ENCODE assay signal across 8 cellular contexts in genomic region chr3:33440578-33441321, GRCh38. TPM values are rescaled to one million over a fixed set of nuclear protein-coding genes. Genes with fewer than 3 reads are reported as not detected.
DNase-seq lines count a peak whose midpoint lies in the region; ATAC-seq and TF ChIP-seq lines count a peak whose summit lies in the region.

No MANE protein-coding gene starts in this region.

- H3K27ac ChIP-seq in RWPE1, result peak overlapping the region; percentile 99
- peak overlapping the region; percentile 94 for H3K27ac ChIP-seq in cardiac muscle cell
- peak overlapping the region; percentile 93 for H3K27ac ChIP-seq in parathyroid adenoma

- CTCF ChIA-PET in GM10248 (lab: Yijun Ruan, JAX), result interaction anchor here (1.0 to 4.4 kb wide), 5 partner anchors 9 to 20 kb away, joined by 3 to 21 read pairs (median 5); no protein-coding TSS in a partner anchor
- CTCF ChIA-PET in RWPE1 (lab: Yijun Ruan, JAX), result interaction anchor here (0.6 to 1.1 kb wide), 2 partner anchors 68 to 310 kb away, joined by 3 read pairs; no protein-coding TSS in a partner anchor

- H3K9me2 ChIP-seq in Loucy (replicated peaks; ENCODE audit: low read depth, low read length), result no peaks in the 10 kb centered on the region

- H3K27me3 Mint-ChIP-seq in activated naive CD8-positive, alpha-beta T cell treated with anti-CD3 and anti-CD28 coated beads, Interleukin-2, amount 50 U/mL, for 24 hours, result no peaks in the 10 kb centered on the region

- H3K4me1 Mint-ChIP-seq in activated naive CD8-positive, alpha-beta T cell treated with anti-CD3 and anti-CD28 coated beads, Interleukin-2, amount 50 U/mL, for 24 hours, result peaks cover 43% of the 10 kb centered on the region

- peak overlapping the region; percentile 86 for H3K9ac ChIP-seq in Loucy (ENCODE audit: low read depth, low read length, poor library complexity, severe bottlenecking)
- H3K9ac ChIP-seq in parathyroid adenoma, result peak overlapping the region; percentile 58

- POLR2A ChIA-PET in GM10248 (lab: Yijun Ruan, JAX) (interaction anchor here (0.7 to 1.4 kb wide), 4 partner anchors 9 to 181 kb away, joined by 3 to 6 read pairs (median 4); no protein-coding TSS in a partner anchor), RWPE1 (lab: Yijun Ruan, JAX; ENCODE audit: low non-redundant PET) (interaction anchor here (0.5 kb wide), 1 partner anchor 53 kb away, joined by 3 read pairs; no protein-coding TSS in a partner anchor)

- H2AFZ ChIP-seq in Loucy (ENCODE audit: low read length), result peak overlapping the region; percentile 34
- peak overlapping the region; percentile 91 for H2AFZ ChIP-seq in parathyroid adenoma

- DNase-seq in GM10248 (ENCODE audit: extremely low spot score), result peak; percentile 96
- peak; percentile 81 for DNase-seq in H7
- DNase-seq in RWPE1 (ENCODE audit: low spot score), result peak; percentile 99
- peak; percentile 82 for DNase-seq in activated naive CD8-positive, alpha-beta T cell treated with anti-CD3 and anti-CD28 coated beads, Interleukin-2, amount 50 U/mL, for 24 hours
- peak; percentile 100 for DNase-seq in cardiac muscle cell (ENCODE audit: low read depth in 1 of 2, low spot score in 1 of 2)
- no peak for DNase-seq in ecto neural progenitor cell (ENCODE audit: low spot score)

- no peak for TF ChIP-seq CTCF in GM10248 (IDR thresholded peaks at IDR 0.05; ENCODE audit: control extremely low read depth, extremely low read depth, low read depth, missing control alignments)
- TF ChIP-seq CTCF in Loucy (conservative IDR thresholded peaks at IDR 0.05; ENCODE audit: low read length), result no peak
- no peak for TF ChIP-seq CTCF in RWPE1 (conservative IDR thresholded peaks at IDR 0.05; ENCODE audit: low read depth)
- peak; percentile 4 for TF ChIP-seq CTCF in cardiac muscle cell (IDR thresholded peaks at IDR 0.05; ENCODE audit: low read depth, low read length)
- TF ChIP-seq CTCF in parathyroid adenoma (IDR thresholded peaks at IDR 0.05), result no peak

- peaks cover 4% of the 10 kb centered on the region for H3K36me3 Mint-ChIP-seq in activated naive CD8-positive, alpha-beta T cell treated with anti-CD3 and anti-CD28 coated beads, Interleukin-2, amount 50 U/mL, for 24 hours (ENCODE audit: low read depth)

- H3K36me3 ChIP-seq in H7 (replicated peaks; ENCODE audit: control insufficient read depth, insufficient read depth, low read length), result no peaks in the 10 kb centered on the region
- no peaks in the 10 kb centered on the region for H3K36me3 ChIP-seq in Loucy (ENCODE audit: insufficient read depth, low read length)
- no peaks in the 10 kb centered on the region for H3K36me3 ChIP-seq in cardiac muscle cell
- no peaks in the 10 kb centered on the region for H3K36me3 ChIP-seq in parathyroid adenoma (ENCODE audit: control insufficient read depth, insufficient read depth, low read length)

- H3K4me2 ChIP-seq in Loucy (ENCODE audit: low read depth, low read length, poor library complexity, severe bottlenecking) (peak overlapping the region; percentile 69), parathyroid adenoma (ENCODE audit: low read length) (peak overlapping the region; percentile 84)

- no peaks in the 10 kb centered on the region for H3F3A ChIP-seq in Loucy (ENCODE audit: low read depth)

- peaks cover 39% of the 10 kb centered on the region for H3K4me1 ChIP-seq in Loucy (ENCODE audit: insufficient read depth, low read length, poor library complexity, severe bottlenecking)
- H3K4me1 ChIP-seq in cardiac muscle cell (ENCODE audit: low read depth), result peaks cover 18% of the 10 kb centered on the region
- no peaks in the 10 kb centered on the region for H3K4me1 ChIP-seq in parathyroid adenoma

- H3K27me3 ChIP-seq in H7 (ENCODE audit: control insufficient read depth, insufficient read depth, low read length) (no peaks in the 10 kb centered on the region), Loucy (ENCODE audit: insufficient read depth, low read length, poor library complexity, severe bottlenecking) (no peaks in the 10 kb centered on the region), cardiac muscle cell (no peaks in the 10 kb centered on the region), parathyroid adenoma (ENCODE audit: control insufficient read depth, insufficient read depth, low read length) (no peaks in the 10 kb centered on the region)

- H3K9me3 ChIP-seq in Loucy (ENCODE audit: insufficient read depth, low read depth, low read length), result no peaks in the 10 kb centered on the region
- H3K9me3 ChIP-seq in cardiac muscle cell (ENCODE audit: low read depth), result no peaks in the 10 kb centered on the region
- H3K9me3 ChIP-seq in parathyroid adenoma (ENCODE audit: control insufficient read depth, low read length), result no peaks in the 10 kb centered on the region

- H4K20me1 ChIP-seq in Loucy (ENCODE audit: insufficient read depth, low read length, poor library complexity, severe bottlenecking), result peaks cover 38% of the 10 kb centered on the region

- no peaks in the 10 kb centered on the region for H3K9me3 Mint-ChIP-seq in activated naive CD8-positive, alpha-beta T cell treated with anti-CD3 and anti-CD28 coated beads, Interleukin-2, amount 50 U/mL, for 24 hours

- peak overlapping the region; percentile 94 for H3K4me3 Mint-ChIP-seq in activated naive CD8-positive, alpha-beta T cell treated with anti-CD3 and anti-CD28 coated beads, Interleukin-2, amount 50 U/mL, for 24 hours

- H3K79me2 ChIP-seq in Loucy (ENCODE audit: insufficient read depth, low read length) (peaks cover 41% of the 10 kb centered on the region), parathyroid adenoma (peaks cover 18% of the 10 kb centered on the region)

- peak; percentile 0 for ATAC-seq in activated naive CD8-positive, alpha-beta T cell treated with anti-CD3 and anti-CD28 coated beads, Interleukin-2, amount 50 U/mL, for 24 hours

- H3K4me3 ChIP-seq in H7 (ENCODE audit: insufficient read depth, low read depth, low read length) (peak overlapping the region; percentile 96), Loucy (ENCODE audit: low read length, poor library complexity, severe bottlenecking) (peak overlapping the region; percentile 76), cardiac muscle cell (peak overlapping the region; percentile 56), parathyroid adenoma (ENCODE audit: low read depth, low read length) (peak overlapping the region; percentile 89)

- H3K27ac Mint-ChIP-seq in activated naive CD8-positive, alpha-beta T cell treated with anti-CD3 and anti-CD28 coated beads, Interleukin-2, amount 50 U/mL, for 24 hours, result peak overlapping the region; percentile 99

RNA-seq across cellular contexts. Expression of gene UBP1, which starts 0.5 kb away (rescaled TPM):
- total RNA-seq in H7 (2014; rRNA removed; shearing (Covaris generic)), result 31.8 and 32.4 TPM in 2 replicates
- total RNA-seq in cardiac muscle cell, result 43.3 and 51.5 TPM in 2 replicates
- polyA plus RNA-seq in cardiac muscle cell, result 37.1 and 39.0 TPM in 2 replicates
